Comparison of ENCODE assay signal across 30 cellular contexts in genomic region chr12:71107976-71108749, GRCh38. TPM values are rescaled to one million over a fixed set of nuclear protein-coding genes. Genes with fewer than 3 reads are reported as not detected.
"Had no signal": no experiment of that assay in that cellular context is flagged by ENCODE, and none has a peak within 500 bp of the region (broad histone marks: within the 10 kb centered on the region; RNA-seq: fewer than 3 reads in every experiment).

No MANE protein-coding gene starts in this region.

- H3K36me3 ChIP-seq: ascending aorta, Peyer's patch had no signal

- H3K4me3 ChIP-seq: ascending aorta, body of pancreas, Peyer's patch had no signal

- H3K27ac ChIP-seq: ascending aorta, body of pancreas, Peyer's patch, RWPE1 had no signal

- DNase-seq: activated CD4-positive, alpha-beta T cell treated with anti-CD3 and anti-CD28 coated beads for 48 hours; activated CD4-positive, alpha-beta T cell treated with anti-CD3 and anti-CD28 coated beads, Interleukin-2, amount 50 U/mL, for 4 hours; activated CD4-positive, CD25-positive, alpha-beta regulatory T cell treated with anti-CD3 and anti-CD28 coated beads, Interleukin-2, amount 50 U/mL, for 72 hours; activated CD8-positive, alpha-beta T cell treated with anti-CD3 and anti-CD28 coated beads, Interleukin-2, amount 10 ng/mL, durations not matched to agents 7 days and 5 days; activated effector memory CD4-positive, alpha-beta T cell treated with Interleukin-2 at 50 U/mL for 16 hours; activated naive CD4-positive, alpha-beta T cell; activated T-cell treated with anti-CD3 and anti-CD28 coated beads, Interleukin-2, amount 50 U/mL, for 24 hours; body of pancreas; KG1; NCI-H1092; NCI-H1417 treated with DMSO at 0.1 percent for 48 hours; NCI-H1694; NCI-H2029; NCI-H2107; NCI-H345; NCI-H510A; NCI-H526 treated with DMSO at 0.1 percent for 48 hours; NCI-H82; OCI-M1; Peyer's patch; SHP77 treated with DMSO at 0.1 percent for 48 hours; T-helper 17 cell; T-helper 9 cell had no signal

- H3K27me3 ChIP-seq: ascending aorta, body of pancreas, Peyer's patch had no signal

- H3K9me3 ChIP-seq: ascending aorta, body of pancreas, Peyer's patch had no signal

- ATAC-seq: activated CD8-positive, alpha-beta T cell treated with anti-CD3 and anti-CD28 coated beads, Interleukin-2, amount 10 ng/mL, durations not matched to agents 7 days and 5 days; body of pancreas; T-helper 17 cell; WTC11 had no signal

- H3K4me1 ChIP-seq: body of pancreas, Peyer's patch had no signal

RNA-seq across cellular contexts. Expression of gene TSPAN8, which starts 49.6 kb away (rescaled TPM):
- total RNA-seq: activated CD8-positive, alpha-beta T cell treated with anti-CD3 and anti-CD28 coated beads, Interleukin-2, amount 10 ng/mL, durations not matched to agents 7 days and 5 days; activated T-helper 1 cell treated with anti-CD3 and anti-CD28 coated beads, Interleukin-12 subunit alpha, Interleukin-12 subunit beta, Interleukin-2, Interleukin-4 antibody, amounts not matched to agents 30 ng/mL and 10 ng/mL and 1 ng/mL, durations not matched to agents 14 hours and 24 hours and 36 hours; bronchial epithelial cell; MCF 10A; T-helper 17 cell had no signal
- polyA plus RNA-seq: IgD-negative memory B cell had no signal
